1 cellular context compared by ENCODE assay signal in genomic region chr19:44626067-44626624, GRCh38.
TF ChIP-seq lines count a peak whose summit lies in the region.

No MANE protein-coding gene starts in this region.

TF ChIP-seq in endothelial cell of umbilical vein, 7 proteins besides CTCF, POLR2A, EP300 and RAD21:
- no peak for TF ChIP-seq EZH2 (IDR thresholded peaks at IDR 0.05; ENCODE audit: borderline replicate concordance, low read depth, low read length, severe bottlenecking)
- TF ChIP-seq MAX (IDR thresholded peaks at IDR 0.05; ENCODE audit: insufficient read depth, insufficient read length): no peak
- peak; percentile 87 for TF ChIP-seq GATA2 (IDR thresholded peaks at IDR 0.05; ENCODE audit: insufficient read depth, insufficient read length, low read depth, low read length)
- TF ChIP-seq JUN (IDR thresholded peaks at IDR 0.05; ENCODE audit: borderline replicate concordance, insufficient read depth, insufficient read length, low read depth): peak; percentile 79
- TF ChIP-seq POLR2AphosphoS5 (IDR thresholded peaks at IDR 0.05; ENCODE audit: insufficient read depth, low read depth, low read length): peak; percentile 90
- TF ChIP-seq FOS (IDR thresholded peaks at IDR 0.05; ENCODE audit: borderline replicate concordance, insufficient read depth, low read length): peak; percentile 78
- TF ChIP-seq MYC (IDR thresholded peaks at IDR 0.05; ENCODE audit: low read depth, low read length): no peak
